Comparison of ENCODE assay signal across 35 cellular contexts in genomic region chrX:107823042-107823441, GRCh38. TPM values are rescaled to one million over a fixed set of nuclear protein-coding genes. Genes with fewer than 3 reads are reported as not detected.
"Had no signal": no experiment of that assay in that cellular context is flagged by ENCODE, and none has a peak within 500 bp of the region (broad histone marks: within the 10 kb centered on the region; RNA-seq: fewer than 3 reads in every experiment).

No MANE protein-coding gene starts in this region.

- H3K27ac Mint-ChIP-seq: activated CD4-positive, alpha-beta memory T cell treated with anti-CD3 and anti-CD28 coated beads for 36 hours; activated CD4-positive, alpha-beta T cell treated with anti-CD3 and anti-CD28 coated beads for 36 hours; activated CD4-positive, alpha-beta T cell treated with anti-CD3 and anti-CD28 coated beads, Interleukin-2, amount 10 ng/mL, durations not matched to agents 24 days and 14 days; activated CD8-positive, alpha-beta memory T cell treated with anti-CD3 and anti-CD28 coated beads, Interleukin-2, amount 10 ng/mL, durations not matched to agents 7 days and 5 days; activated CD8-positive, alpha-beta T cell treated with anti-CD3 and anti-CD28 coated beads, Interleukin-2, amount 10 ng/mL, durations not matched to agents 7 days and 5 days; activated naive CD4-positive, alpha-beta T cell treated with anti-CD3 and anti-CD28 coated beads, Interleukin-2, amount 10 ng/mL, durations not matched to agents 7 days and 5 days; activated naive CD4-positive, alpha-beta T cell treated with anti-CD3 and anti-CD28 coated beads, Interleukin-2, amount 50 U/mL, for 72 hours; activated naive CD8-positive, alpha-beta T cell treated with anti-CD3 and anti-CD28 coated beads, Interleukin-2, amount 10 ng/mL, durations not matched to agents 7 days and 5 days; activated T-helper 1 cell treated with anti-CD3 and anti-CD28 coated beads, Interleukin-12 subunit alpha, Interleukin-12 subunit beta, Interleukin-2, Interleukin-4 antibody, amounts not matched to agents 30 ng/mL and 10 ng/mL and 1 ng/mL, durations not matched to agents 14 hours and 24 hours and 36 hours had no signal

- ATAC-seq: activated CD4-positive, alpha-beta T cell treated with anti-CD3 and anti-CD28 coated beads for 36 hours; activated CD8-positive, alpha-beta memory T cell treated with anti-CD3 and anti-CD28 coated beads, Interleukin-2, amount 10 ng/mL, durations not matched to agents 7 days and 5 days; activated CD8-positive, alpha-beta T cell treated with anti-CD3 and anti-CD28 coated beads, Interleukin-2, amount 10 ng/mL, durations not matched to agents 7 days and 5 days; activated naive CD4-positive, alpha-beta T cell treated with anti-CD3 and anti-CD28 coated beads, Interleukin-2, amount 50 U/mL, for 72 hours; gastroesophageal sphincter; heart right ventricle had no signal

- H3K27ac ChIP-seq: brain microvascular endothelial cell, esophagus squamous epithelium, gastroesophageal sphincter, heart right ventricle had no signal

- H3K27me3 Mint-ChIP-seq: activated CD4-positive, alpha-beta memory T cell treated with anti-CD3 and anti-CD28 coated beads for 36 hours; activated naive CD8-positive, alpha-beta T cell treated with anti-CD3 and anti-CD28 coated beads, Interleukin-2, amount 10 ng/mL, durations not matched to agents 7 days and 5 days; central memory CD8-positive, alpha-beta T cell had no signal

- H3K27me3 ChIP-seq: brain microvascular endothelial cell, gastroesophageal sphincter had no signal

- DNase-seq: activated CD4-positive, alpha-beta memory T cell treated with anti-CD3 and anti-CD28 coated beads for 36 hours; activated CD4-positive, alpha-beta T cell treated with anti-CD3 and anti-CD28 coated beads for 36 hours; activated CD4-positive, alpha-beta T cell treated with anti-CD3 and anti-CD28 coated beads, Interleukin-2, amount 10 ng/mL, durations not matched to agents 24 days and 14 days; activated CD4-positive, CD25-positive, alpha-beta regulatory T cell; activated CD4-positive, CD25-positive, alpha-beta regulatory T cell treated with anti-CD3 and anti-CD28 coated beads, Interleukin-2, amount 50 U/mL, for 72 hours; activated CD8-positive, alpha-beta memory T cell treated with anti-CD3 and anti-CD28 coated beads, Interleukin-2, amount 10 ng/mL, durations not matched to agents 7 days and 5 days; activated CD8-positive, alpha-beta memory T cell treated with anti-CD3 and anti-CD28 coated beads, Interleukin-2, amount 50 U/mL, for 4 hours; activated CD8-positive, alpha-beta T cell treated with anti-CD3 and anti-CD28 coated beads, Interleukin-2, amount 10 ng/mL, durations not matched to agents 7 days and 5 days; activated gamma-delta T cell; activated naive CD4-positive, alpha-beta T cell; activated naive CD4-positive, alpha-beta T cell treated with anti-CD3 and anti-CD28 coated beads, Interleukin-2, amount 10 ng/mL, durations not matched to agents 7 days and 5 days; activated naive CD8-positive, alpha-beta T cell treated with anti-CD3 and anti-CD28 coated beads, Interleukin-2, amount 10 ng/mL, durations not matched to agents 7 days and 5 days; activated T-cell treated with anti-CD3 and anti-CD28 coated beads, Interleukin-2, amount 50 U/mL, for 1 hour; activated T-cell treated with anti-CD3 and anti-CD28 coated beads, Interleukin-2, amount 50 U/mL, for 48 hours; cortex of kidney; effector CD4-positive, alpha-beta T cell; erythroblast; esophagus squamous epithelium; heart right ventricle; T-helper 2 cell had no signal

- H3K36me3 Mint-ChIP-seq: activated naive CD4-positive, alpha-beta T cell treated with anti-CD3 and anti-CD28 coated beads, Interleukin-2, amount 10 ng/mL, durations not matched to agents 7 days and 5 days; activated naive CD8-positive, alpha-beta T cell treated with anti-CD3 and anti-CD28 coated beads, Interleukin-2, amount 10 ng/mL, durations not matched to agents 7 days and 5 days had no signal

- H3K4me3 Mint-ChIP-seq: activated CD4-positive, alpha-beta memory T cell treated with anti-CD3 and anti-CD28 coated beads for 36 hours; activated CD4-positive, alpha-beta T cell treated with anti-CD3 and anti-CD28 coated beads, Interleukin-2, amount 10 ng/mL, durations not matched to agents 24 days and 14 days; activated CD8-positive, alpha-beta memory T cell treated with anti-CD3 and anti-CD28 coated beads, Interleukin-2, amount 10 ng/mL, durations not matched to agents 7 days and 5 days; activated CD8-positive, alpha-beta T cell treated with anti-CD3 and anti-CD28 coated beads, Interleukin-2, amount 10 ng/mL, durations not matched to agents 7 days and 5 days; activated naive CD4-positive, alpha-beta T cell treated with anti-CD3 and anti-CD28 coated beads, Interleukin-2, amount 10 ng/mL, durations not matched to agents 7 days and 5 days; activated naive CD8-positive, alpha-beta T cell treated with anti-CD3 and anti-CD28 coated beads, Interleukin-2, amount 10 ng/mL, durations not matched to agents 7 days and 5 days; activated T-helper 1 cell treated with anti-CD3 and anti-CD28 coated beads, Interleukin-12 subunit alpha, Interleukin-12 subunit beta, Interleukin-2, Interleukin-4 antibody, amounts not matched to agents 30 ng/mL and 10 ng/mL and 1 ng/mL, durations not matched to agents 14 hours and 24 hours and 36 hours; central memory CD8-positive, alpha-beta T cell had no signal

- H3K9me3 ChIP-seq: gastroesophageal sphincter had no signal

- H3K4me3 ChIP-seq: esophagus squamous epithelium, gastroesophageal sphincter, heart right ventricle had no signal

- H3K9me3 Mint-ChIP-seq: activated CD4-positive, alpha-beta T cell treated with anti-CD3 and anti-CD28 coated beads, Interleukin-2, amount 10 ng/mL, durations not matched to agents 24 days and 14 days; activated naive CD4-positive, alpha-beta T cell treated with anti-CD3 and anti-CD28 coated beads, Interleukin-2, amount 50 U/mL, for 72 hours; activated naive CD8-positive, alpha-beta T cell treated with anti-CD3 and anti-CD28 coated beads, Interleukin-2, amount 10 ng/mL, durations not matched to agents 7 days and 5 days; activated T-helper 1 cell treated with anti-CD3 and anti-CD28 coated beads, Interleukin-12 subunit alpha, Interleukin-12 subunit beta, Interleukin-2, Interleukin-4 antibody, amounts not matched to agents 30 ng/mL and 10 ng/mL and 1 ng/mL, durations not matched to agents 14 hours and 24 hours and 36 hours; central memory CD8-positive, alpha-beta T cell had no signal

- H3K36me3 ChIP-seq: brain microvascular endothelial cell, esophagus squamous epithelium, gastroesophageal sphincter, heart right ventricle had no signal

RNA-seq across cellular contexts. Expression of gene NCBP2L, which starts 45.5 kb away (rescaled TPM):
- total RNA-seq: activated CD4-positive, alpha-beta memory T cell treated with anti-CD3 and anti-CD28 coated beads for 36 hours; activated CD4-positive, alpha-beta T cell treated with anti-CD3 and anti-CD28 coated beads for 36 hours; activated CD4-positive, alpha-beta T cell treated with anti-CD3 and anti-CD28 coated beads, Interleukin-2, amount 10 ng/mL, durations not matched to agents 24 days and 14 days; activated CD8-positive, alpha-beta memory T cell treated with anti-CD3 and anti-CD28 coated beads for 36 hours; activated CD8-positive, alpha-beta memory T cell treated with anti-CD3 and anti-CD28 coated beads, Interleukin-2, amount 10 ng/mL, durations not matched to agents 7 days and 5 days; activated CD8-positive, alpha-beta T cell treated with anti-CD3 and anti-CD28 coated beads, Interleukin-2, amount 10 ng/mL, durations not matched to agents 7 days and 5 days; activated naive CD4-positive, alpha-beta T cell treated with anti-CD3 and anti-CD28 coated beads, Interleukin-2, amount 50 U/mL, for 72 hours; activated naive CD8-positive, alpha-beta T cell treated with anti-CD3 and anti-CD28 coated beads, Interleukin-2, amount 10 ng/mL, durations not matched to agents 7 days and 5 days; activated T-helper 1 cell treated with anti-CD3 and anti-CD28 coated beads, Interleukin-12 subunit alpha, Interleukin-12 subunit beta, Interleukin-2, Interleukin-4 antibody, amounts not matched to agents 30 ng/mL and 10 ng/mL and 1 ng/mL, durations not matched to agents 14 hours and 24 hours and 36 hours; astrocyte; bronchial epithelial cell; cardiac septum; chondrocyte; dermis blood vessel endothelial cell; esophagus squamous epithelium; fibroblast of lung; fibroblast of villous mesenchyme; glomerular endothelial cell; T-helper 1 cell treated with Interleukin-12 subunit alpha and Interleukin-12 subunit beta and Interleukin-4 antibody, amounts not matched to agents 30 ng/mL and 1 ng/mL, for 36 hours had no signal
